In genomic region chr5:103446813-103447212, GRCh38 we compare ENCODE assay signal across 19 cellular contexts.
"Had no signal": no experiment of that assay in that cellular context is flagged by ENCODE, and none has a peak within 500 bp of the region (broad histone marks: within the 10 kb centered on the region; RNA-seq: fewer than 3 reads in every experiment).

No MANE protein-coding gene starts in this region.

- H3K27ac ChIP-seq: coronary artery, gastroesophageal sphincter, lower lobe of right lung, neutrophil, right lobe of liver, suprapubic skin, upper lobe of right lung had no signal

- ATAC-seq: activated CD8-positive, alpha-beta T cell treated with anti-CD3 and anti-CD28 coated beads, Interleukin-2, amount 10 ng/mL, durations not matched to agents 7 days and 5 days; gastroesophageal sphincter; lower lobe of right lung; right lobe of liver; stimulated activated naive CD8-positive, alpha-beta T cell treated with anti-CD3 and anti-CD28 coated beads, Interleukin-15, Interleukin-2, amounts not matched to agents 100 U/mL and 50 U/mL, for 24 hours; upper lobe of right lung had no signal

- DNase-seq: activated CD4-positive, alpha-beta T cell treated with anti-CD3 and anti-CD28 coated beads for 4 hours; activated CD8-positive, alpha-beta T cell treated with anti-CD3 and anti-CD28 coated beads, Interleukin-2, amount 10 ng/mL, durations not matched to agents 7 days and 5 days; activated naive CD4-positive, alpha-beta T cell; central memory CD4-positive, alpha-beta T cell; effector CD4-positive, alpha-beta T cell; kidney glomerular epithelial cell; lower lobe of right lung; midbrain; naive B cell; posterior cingulate gyrus; right lobe of liver; stimulated activated CD4-positive, alpha-beta T cell treated with anti-CD3 and anti-CD28 coated beads, Interleukin-12 subunit alpha, Interleukin-12 subunit beta, amount 100 ng/mL, for 4 hours; stimulated activated naive CD8-positive, alpha-beta T cell treated with anti-CD3 and anti-CD28 coated beads, Interleukin-15, Interleukin-2, amounts not matched to agents 100 U/mL and 50 U/mL, for 24 hours; T-helper 1 cell; upper lobe of right lung had no signal
